1 cellular context compared by ENCODE assay signal in the genomic region with DNA sequence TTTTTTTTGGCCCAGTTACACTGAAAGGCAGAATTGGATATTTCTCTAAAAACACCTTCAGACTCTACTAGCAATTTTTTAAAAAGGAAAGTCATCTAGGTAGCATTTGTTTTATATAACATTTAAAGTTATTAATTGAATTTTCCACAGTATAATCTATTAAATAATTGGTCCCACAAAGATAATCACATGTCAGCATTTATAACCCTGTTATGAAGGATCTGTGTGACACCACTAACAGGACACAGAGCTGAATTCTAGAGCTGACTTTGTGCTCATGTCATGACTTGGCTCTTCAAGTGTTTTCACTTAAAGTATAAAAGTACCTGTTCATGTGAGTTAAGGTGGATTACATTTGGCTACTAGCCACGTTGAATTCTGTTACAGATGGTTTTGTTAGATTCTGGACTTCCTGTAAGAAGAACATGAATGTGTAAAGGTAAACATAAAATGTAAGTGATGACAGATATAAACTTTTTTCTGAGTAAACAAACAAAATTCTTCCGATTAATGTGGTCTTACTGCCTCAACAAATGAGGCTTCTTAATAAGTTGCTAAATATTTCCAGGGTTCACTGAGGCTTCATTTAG.
A peak's percentile ranks its signal among the peaks of the same experiment; 100 is the strongest.
TF ChIP-seq lines count a peak whose summit lies in the region.

No MANE protein-coding gene starts in this region.

TF ChIP-seq in HepG2, 621 proteins besides CTCF, POLR2A, EP300 and RAD21:
- TF ChIP-seq, protein P1, sequence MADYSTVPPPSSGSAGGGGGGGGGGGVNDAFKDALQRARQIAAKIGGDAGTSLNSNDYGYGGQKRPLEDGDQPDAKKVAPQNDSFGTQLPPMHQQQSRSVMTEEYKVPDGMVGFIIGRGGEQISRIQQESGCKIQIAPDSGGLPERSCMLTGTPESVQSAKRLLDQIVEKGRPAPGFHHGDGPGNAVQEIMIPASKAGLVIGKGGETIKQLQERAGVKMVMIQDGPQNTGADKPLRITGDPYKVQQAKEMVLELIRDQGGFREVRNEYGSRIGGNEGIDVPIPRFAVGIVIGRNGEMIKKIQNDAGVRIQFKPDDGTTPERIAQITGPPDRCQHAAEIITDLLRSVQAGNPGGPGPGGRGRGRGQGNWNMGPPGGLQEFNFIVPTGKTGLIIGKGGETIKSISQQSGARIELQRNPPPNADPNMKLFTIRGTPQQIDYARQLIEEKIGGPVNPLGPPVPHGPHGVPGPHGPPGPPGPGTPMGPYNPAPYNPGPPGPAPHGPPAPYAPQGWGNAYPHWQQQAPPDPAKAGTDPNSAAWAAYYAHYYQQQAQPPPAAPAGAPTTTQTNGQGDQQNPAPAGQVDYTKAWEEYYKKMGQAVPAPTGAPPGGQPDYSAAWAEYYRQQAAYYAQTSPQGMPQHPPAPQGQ (CRISPR knock-in tag; IDR thresholded peaks at IDR 0.05; ENCODE audit: borderline replicate concordance): no peak
- TF ChIP-seq, protein P2, sequence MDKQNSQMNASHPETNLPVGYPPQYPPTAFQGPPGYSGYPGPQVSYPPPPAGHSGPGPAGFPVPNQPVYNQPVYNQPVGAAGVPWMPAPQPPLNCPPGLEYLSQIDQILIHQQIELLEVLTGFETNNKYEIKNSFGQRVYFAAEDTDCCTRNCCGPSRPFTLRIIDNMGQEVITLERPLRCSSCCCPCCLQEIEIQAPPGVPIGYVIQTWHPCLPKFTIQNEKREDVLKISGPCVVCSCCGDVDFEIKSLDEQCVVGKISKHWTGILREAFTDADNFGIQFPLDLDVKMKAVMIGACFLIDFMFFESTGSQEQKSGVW (CRISPR knock-in tag; IDR thresholded peaks at IDR 0.05; ENCODE audit: borderline replicate concordance): no peak
- TF ChIP-seq MTF1 (CRISPR knock-in tag; IDR thresholded peaks at IDR 0.05): no peak
- no peak for TF ChIP-seq ZNF24 (IDR thresholded peaks at IDR 0.05)
- TF ChIP-seq, protein P3, sequence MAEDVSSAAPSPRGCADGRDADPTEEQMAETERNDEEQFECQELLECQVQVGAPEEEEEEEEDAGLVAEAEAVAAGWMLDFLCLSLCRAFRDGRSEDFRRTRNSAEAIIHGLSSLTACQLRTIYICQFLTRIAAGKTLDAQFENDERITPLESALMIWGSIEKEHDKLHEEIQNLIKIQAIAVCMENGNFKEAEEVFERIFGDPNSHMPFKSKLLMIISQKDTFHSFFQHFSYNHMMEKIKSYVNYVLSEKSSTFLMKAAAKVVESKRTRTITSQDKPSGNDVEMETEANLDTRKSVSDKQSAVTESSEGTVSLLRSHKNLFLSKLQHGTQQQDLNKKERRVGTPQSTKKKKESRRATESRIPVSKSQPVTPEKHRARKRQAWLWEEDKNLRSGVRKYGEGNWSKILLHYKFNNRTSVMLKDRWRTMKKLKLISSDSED (CRISPR knock-in tag; IDR thresholded peaks at IDR 0.05): no peak
- peak; percentile 80 for TF ChIP-seq MAFF (IDR thresholded peaks at IDR 0.05; ENCODE audit: low read depth, low read length)
- TF ChIP-seq, protein P4, sequence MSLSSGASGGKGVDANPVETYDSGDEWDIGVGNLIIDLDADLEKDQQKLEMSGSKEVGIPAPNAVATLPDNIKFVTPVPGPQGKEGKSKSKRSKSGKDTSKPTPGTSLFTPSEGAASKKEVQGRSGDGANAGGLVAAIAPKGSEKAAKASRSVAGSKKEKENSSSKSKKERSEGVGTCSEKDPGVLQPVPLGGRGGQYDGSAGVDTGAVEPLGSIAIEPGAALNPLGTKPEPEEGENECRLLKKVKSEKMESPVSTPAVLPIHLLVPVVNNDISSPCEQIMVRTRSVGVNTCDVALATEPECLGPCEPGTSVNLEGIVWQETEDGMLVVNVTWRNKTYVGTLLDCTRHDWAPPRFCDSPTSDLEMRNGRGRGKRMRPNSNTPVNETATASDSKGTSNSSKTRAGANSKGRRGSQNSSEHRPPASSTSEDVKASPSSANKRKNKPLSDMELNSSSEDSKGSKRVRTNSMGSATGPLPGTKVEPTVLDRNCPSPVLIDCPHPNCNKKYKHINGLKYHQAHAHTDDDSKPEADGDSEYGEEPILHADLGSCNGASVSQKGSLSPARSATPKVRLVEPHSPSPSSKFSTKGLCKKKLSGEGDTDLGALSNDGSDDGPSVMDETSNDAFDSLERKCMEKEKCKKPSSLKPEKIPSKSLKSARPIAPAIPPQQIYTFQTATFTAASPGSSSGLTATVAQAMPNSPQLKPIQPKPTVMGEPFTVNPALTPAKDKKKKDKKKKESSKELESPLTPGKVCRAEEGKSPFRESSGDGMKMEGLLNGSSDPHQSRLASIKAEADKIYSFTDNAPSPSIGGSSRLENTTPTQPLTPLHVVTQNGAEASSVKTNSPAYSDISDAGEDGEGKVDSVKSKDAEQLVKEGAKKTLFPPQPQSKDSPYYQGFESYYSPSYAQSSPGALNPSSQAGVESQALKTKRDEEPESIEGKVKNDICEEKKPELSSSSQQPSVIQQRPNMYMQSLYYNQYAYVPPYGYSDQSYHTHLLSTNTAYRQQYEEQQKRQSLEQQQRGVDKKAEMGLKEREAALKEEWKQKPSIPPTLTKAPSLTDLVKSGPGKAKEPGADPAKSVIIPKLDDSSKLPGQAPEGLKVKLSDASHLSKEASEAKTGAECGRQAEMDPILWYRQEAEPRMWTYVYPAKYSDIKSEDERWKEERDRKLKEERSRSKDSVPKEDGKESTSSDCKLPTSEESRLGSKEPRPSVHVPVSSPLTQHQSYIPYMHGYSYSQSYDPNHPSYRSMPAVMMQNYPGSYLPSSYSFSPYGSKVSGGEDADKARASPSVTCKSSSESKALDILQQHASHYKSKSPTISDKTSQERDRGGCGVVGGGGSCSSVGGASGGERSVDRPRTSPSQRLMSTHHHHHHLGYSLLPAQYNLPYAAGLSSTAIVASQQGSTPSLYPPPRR (CRISPR knock-in tag; IDR thresholded peaks at IDR 0.05; ENCODE audit: borderline replicate concordance): no peak
- TF ChIP-seq ZNF451 (CRISPR knock-in tag; IDR thresholded peaks at IDR 0.05): no peak
- no peak for TF ChIP-seq DR1 (CRISPR knock-in tag; IDR thresholded peaks at IDR 0.05)
- TF ChIP-seq, protein P5, sequence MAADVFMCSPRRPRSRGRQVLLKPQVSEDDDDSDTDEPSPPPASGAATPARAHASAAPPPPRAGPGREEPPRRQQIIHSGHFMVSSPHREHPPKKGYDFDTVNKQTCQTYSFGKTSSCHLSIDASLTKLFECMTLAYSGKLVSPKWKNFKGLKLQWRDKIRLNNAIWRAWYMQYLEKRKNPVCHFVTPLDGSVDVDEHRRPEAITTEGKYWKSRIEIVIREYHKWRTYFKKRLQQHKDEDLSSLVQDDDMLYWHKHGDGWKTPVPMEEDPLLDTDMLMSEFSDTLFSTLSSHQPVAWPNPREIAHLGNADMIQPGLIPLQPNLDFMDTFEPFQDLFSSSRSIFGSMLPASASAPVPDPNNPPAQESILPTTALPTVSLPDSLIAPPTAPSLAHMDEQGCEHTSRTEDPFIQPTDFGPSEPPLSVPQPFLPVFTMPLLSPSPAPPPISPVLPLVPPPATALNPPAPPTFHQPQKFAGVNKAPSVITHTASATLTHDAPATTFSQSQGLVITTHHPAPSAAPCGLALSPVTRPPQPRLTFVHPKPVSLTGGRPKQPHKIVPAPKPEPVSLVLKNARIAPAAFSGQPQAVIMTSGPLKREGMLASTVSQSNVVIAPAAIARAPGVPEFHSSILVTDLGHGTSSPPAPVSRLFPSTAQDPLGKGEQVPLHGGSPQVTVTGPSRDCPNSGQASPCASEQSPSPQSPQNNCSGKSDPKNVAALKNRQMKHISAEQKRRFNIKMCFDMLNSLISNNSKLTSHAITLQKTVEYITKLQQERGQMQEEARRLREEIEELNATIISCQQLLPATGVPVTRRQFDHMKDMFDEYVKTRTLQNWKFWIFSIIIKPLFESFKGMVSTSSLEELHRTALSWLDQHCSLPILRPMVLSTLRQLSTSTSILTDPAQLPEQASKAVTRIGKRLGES (CRISPR knock-in tag; IDR thresholded peaks at IDR 0.05; ENCODE audit: borderline replicate concordance): no peak
- TF ChIP-seq MAFK (conservative IDR thresholded peaks at IDR 0.05 in 1 of 2, IDR thresholded peaks at IDR 0.05 in 1 of 2; ENCODE audit: low read length in 2 of 2): peak; percentile 81 to 87
